ENCODE assay signal across 39 cellular contexts in genomic region chr11:35995872-35996271, GRCh38. TPM values are rescaled to one million over a fixed set of nuclear protein-coding genes. Genes with fewer than 3 reads are reported as not detected.
"Had no signal": no experiment of that assay in that cellular context is flagged by ENCODE, and none has a peak within 500 bp of the region (broad histone marks: within the 10 kb centered on the region; RNA-seq: fewer than 3 reads in every experiment).

No MANE protein-coding gene starts in this region.

- H3K27me3 ChIP-seq: adrenal gland, ascending aorta, body of pancreas, brain microvascular endothelial cell, breast epithelium, cardiac muscle cell had no signal

- H3K27ac ChIP-seq: adrenal gland, ascending aorta, body of pancreas, brain microvascular endothelial cell, breast epithelium, cardiac muscle cell had no signal

- ATAC-seq: activated naive CD4-positive, alpha-beta T cell treated with anti-CD3 and anti-CD28 coated beads, Interleukin-2, amount 50 U/mL, for 72 hours; activated naive CD8-positive, alpha-beta T cell treated with anti-CD3 and anti-CD28 coated beads, Interleukin-2, amount 50 U/mL, for 24 hours; activated T-cell treated with anti-CD3 and anti-CD28 coated beads, Interleukin-2, amount 50 U/mL, for 4 hours; activated T-cell treated with anti-CD3 and anti-CD28 coated beads, Interleukin-2, amount 50 U/mL, for 72 hours; activated T-helper 17 cell treated with anti-CD3 and anti-CD28 coated beads, Interleukin-2, amount 50 U/mL, for 72 hours; body of pancreas had no signal

- H3K27me3 Mint-ChIP-seq: brain had no signal

- DNase-seq: activated effector memory CD4-positive, alpha-beta T cell treated with anti-CD3 and anti-CD28 coated beads, Interleukin-2, amount 50 U/mL, for 16 hours; activated effector memory CD4-positive, alpha-beta T cell treated with Interleukin-2 at 50 U/mL for 16 hours; activated gamma-delta T cell; activated gamma-delta T cell treated with Interleukin-2 at 50 U/mL for 16 hours; activated naive CD4-positive, alpha-beta T cell; activated naive CD4-positive, alpha-beta T cell treated with anti-CD3 and anti-CD28 coated beads for 36 hours; activated naive CD4-positive, alpha-beta T cell treated with anti-CD3 and anti-CD28 coated beads, Interleukin-2, amount 10 ng/mL, durations not matched to agents 7 days and 5 days; activated naive CD4-positive, alpha-beta T cell treated with anti-CD3 and anti-CD28 coated beads, Interleukin-2, amount 50 U/mL, for 16 hours; activated naive CD4-positive, alpha-beta T cell treated with Interleukin-2 at 50 U/mL for 16 hours; activated naive CD8-positive, alpha-beta T cell treated with anti-CD3 and anti-CD28 coated beads for 36 hours; activated naive CD8-positive, alpha-beta T cell treated with anti-CD3 and anti-CD28 coated beads, Interleukin-2, amount 10 ng/mL, durations not matched to agents 7 days and 5 days; activated naive CD8-positive, alpha-beta T cell treated with anti-CD3 and anti-CD28 coated beads, Interleukin-2, amount 50 U/mL, for 24 hours; activated T-cell treated with anti-CD3 and anti-CD28 coated beads for 4 hours; activated T-cell treated with anti-CD3 and anti-CD28 coated beads, Interleukin-2, amount 50 U/mL, for 1 hour; activated T-cell treated with anti-CD3 and anti-CD28 coated beads, Interleukin-2, amount 50 U/mL, for 24 hours; activated T-cell treated with anti-CD3 and anti-CD28 coated beads, Interleukin-2, amount 50 U/mL, for 4 hours; activated T-cell treated with anti-CD3 and anti-CD28 coated beads, Interleukin-2, amount 50 U/mL, for 48 hours; activated T-cell treated with anti-CD3 and anti-CD28 coated beads, Interleukin-2, amount 50 U/mL, for 72 hours; adrenal gland; amniotic stem cell; amygdala; anterior cingulate cortex; aorta; body of pancreas; brain microvascular endothelial cell; caudate nucleus; central memory CD4-positive, alpha-beta T cell; cerebellar nuclear complex had no signal

- H3K4me1 ChIP-seq: adrenal gland, ascending aorta, body of pancreas, breast epithelium had no signal

- H3K4me3 Mint-ChIP-seq: activated naive CD4-positive, alpha-beta T cell treated with anti-CD3 and anti-CD28 coated beads for 36 hours; activated naive CD4-positive, alpha-beta T cell treated with anti-CD3 and anti-CD28 coated beads, Interleukin-2, amount 10 ng/mL, durations not matched to agents 7 days and 5 days; activated naive CD4-positive, alpha-beta T cell treated with anti-CD3 and anti-CD28 coated beads, Interleukin-2, amount 50 U/mL, for 24 hours; activated naive CD8-positive, alpha-beta T cell; activated naive CD8-positive, alpha-beta T cell treated with anti-CD3 and anti-CD28 coated beads for 36 hours; activated naive CD8-positive, alpha-beta T cell treated with anti-CD3 and anti-CD28 coated beads, Interleukin-2, amount 10 ng/mL, durations not matched to agents 7 days and 5 days; activated naive CD8-positive, alpha-beta T cell treated with anti-CD3 and anti-CD28 coated beads, Interleukin-2, amount 50 U/mL, for 24 hours; activated T-cell treated with anti-CD3 and anti-CD28 coated beads, Interleukin-2, amount 50 U/mL, for 24 hours; activated T-cell treated with anti-CD3 and anti-CD28 coated beads, Interleukin-2, amount 50 U/mL, for 4 hours; activated T-cell treated with anti-CD3 and anti-CD28 coated beads, Interleukin-2, amount 50 U/mL, for 72 hours; activated T-helper 1 cell treated with anti-CD3 and anti-CD28 coated beads, Interleukin-12 subunit alpha, Interleukin-12 subunit beta, Interleukin-2, Interleukin-4 antibody, amounts not matched to agents 30 ng/mL and 10 ng/mL and 1 ng/mL, durations not matched to agents 14 hours and 24 hours and 36 hours; activated T-helper 17 cell treated with anti-CD3 and anti-CD28 coated beads, Interleukin-2, amount 50 U/mL, for 72 hours; brain; central memory CD8-positive, alpha-beta T cell had no signal

- H3K36me3 ChIP-seq: adrenal gland, ascending aorta, brain microvascular endothelial cell, breast epithelium, cardiac muscle cell had no signal

- H3K27ac Mint-ChIP-seq: activated naive CD4-positive, alpha-beta T cell treated with anti-CD3 and anti-CD28 coated beads for 36 hours; activated naive CD4-positive, alpha-beta T cell treated with anti-CD3 and anti-CD28 coated beads, Interleukin-2, amount 10 ng/mL, durations not matched to agents 7 days and 5 days; activated naive CD4-positive, alpha-beta T cell treated with anti-CD3 and anti-CD28 coated beads, Interleukin-2, amount 50 U/mL, for 24 hours; activated naive CD4-positive, alpha-beta T cell treated with anti-CD3 and anti-CD28 coated beads, Interleukin-2, amount 50 U/mL, for 72 hours; activated naive CD8-positive, alpha-beta T cell; activated naive CD8-positive, alpha-beta T cell treated with anti-CD3 and anti-CD28 coated beads for 36 hours; activated naive CD8-positive, alpha-beta T cell treated with anti-CD3 and anti-CD28 coated beads, Interleukin-2, amount 10 ng/mL, durations not matched to agents 7 days and 5 days; activated naive CD8-positive, alpha-beta T cell treated with anti-CD3 and anti-CD28 coated beads, Interleukin-2, amount 50 U/mL, for 24 hours; activated T-cell treated with anti-CD3 and anti-CD28 coated beads, Interleukin-2, amount 50 U/mL, for 24 hours; activated T-cell treated with anti-CD3 and anti-CD28 coated beads, Interleukin-2, amount 50 U/mL, for 72 hours; activated T-helper 1 cell treated with anti-CD3 and anti-CD28 coated beads, Interleukin-12 subunit alpha, Interleukin-12 subunit beta, Interleukin-2, Interleukin-4 antibody, amounts not matched to agents 30 ng/mL and 10 ng/mL and 1 ng/mL, durations not matched to agents 14 hours and 24 hours and 36 hours; activated T-helper 17 cell treated with anti-CD3 and anti-CD28 coated beads, Interleukin-2, amount 50 U/mL, for 72 hours; activated T-helper 2 cell treated with anti-CD3 and anti-CD28 coated beads, Interferon-gamma antibody, Interleukin-2, Interleukin-4, amounts not matched to agents 10 μg/mL and 5 μg/mL and 100 μg/mL, durations not matched to agents 14 hours and 24 hours and 36 hours had no signal

- H3K9me3 Mint-ChIP-seq: activated naive CD4-positive, alpha-beta T cell treated with anti-CD3 and anti-CD28 coated beads for 36 hours; activated naive CD8-positive, alpha-beta T cell treated with anti-CD3 and anti-CD28 coated beads for 36 hours; activated naive CD8-positive, alpha-beta T cell treated with anti-CD3 and anti-CD28 coated beads, Interleukin-2, amount 50 U/mL, for 24 hours; activated T-cell treated with anti-CD3 and anti-CD28 coated beads, Interleukin-2, amount 50 U/mL, for 24 hours; activated T-cell treated with anti-CD3 and anti-CD28 coated beads, Interleukin-2, amount 50 U/mL, for 4 hours; activated T-helper 17 cell treated with anti-CD3 and anti-CD28 coated beads, Interleukin-2, amount 50 U/mL, for 72 hours; central memory CD8-positive, alpha-beta T cell had no signal

- H3K4me3 ChIP-seq: adrenal gland, ascending aorta, body of pancreas, breast epithelium, cardiac muscle cell had no signal

- H3K36me3 Mint-ChIP-seq: activated naive CD4-positive, alpha-beta T cell treated with anti-CD3 and anti-CD28 coated beads, Interleukin-2, amount 10 ng/mL, durations not matched to agents 7 days and 5 days; activated naive CD4-positive, alpha-beta T cell treated with anti-CD3 and anti-CD28 coated beads, Interleukin-2, amount 50 U/mL, for 24 hours; activated naive CD4-positive, alpha-beta T cell treated with anti-CD3 and anti-CD28 coated beads, Interleukin-2, amount 50 U/mL, for 72 hours; activated naive CD8-positive, alpha-beta T cell; activated naive CD8-positive, alpha-beta T cell treated with anti-CD3 and anti-CD28 coated beads for 36 hours had no signal

- H3K4me1 Mint-ChIP-seq: activated naive CD4-positive, alpha-beta T cell treated with anti-CD3 and anti-CD28 coated beads, Interleukin-2, amount 50 U/mL, for 24 hours; activated naive CD8-positive, alpha-beta T cell treated with anti-CD3 and anti-CD28 coated beads, Interleukin-2, amount 50 U/mL, for 24 hours; activated T-helper 17 cell treated with anti-CD3 and anti-CD28 coated beads, Interleukin-2, amount 50 U/mL, for 72 hours; central memory CD8-positive, alpha-beta T cell had no signal

- H3K9me3 ChIP-seq: adrenal gland, body of pancreas had no signal

RNA-seq across cellular contexts. Expression of gene LDLRAD3, which starts 52.0 kb away (rescaled TPM):
- total RNA-seq: activated T-cell treated with anti-CD3 and anti-CD28 coated beads, Interleukin-2, amount 50 U/mL, for 72 hours had no signal
